Comparison of ENCODE assay signal across 15 cellular contexts in genomic region chr2:84373391-84373790, GRCh38.
DNase-seq lines count a peak whose midpoint lies in the region; ATAC-seq and TF ChIP-seq lines count a peak whose summit lies in the region.
"Had no signal": no experiment of that assay in that cellular context is flagged by ENCODE, and none has a peak within 500 bp of the region (broad histone marks: within the 10 kb centered on the region; RNA-seq: fewer than 3 reads in every experiment).

No MANE protein-coding gene starts in this region.

- peak; percentile 29 for DNase-seq in EL
- peak; percentile 13 for DNase-seq in HT1080 (ENCODE audit: low read depth)
- peak; percentile 14 to 25 for DNase-seq in SJCRH30
- DNase-seq in retinal pigment epithelial cell (ENCODE audit: low read depth), result no peak
- no peak for DNase-seq in mucosa of gallbladder (ENCODE audit: low spot score)
- no peak for DNase-seq in stimulated activated naive CD4-positive, alpha-beta T cell (lab: John Stamatoyannopoulos, UW)
- DNase-seq: CD8-positive, alpha-beta memory T cell; DMS79; H9; NCI-H1417 treated with DMSO at 0.1 percent for 48 hours; NCI-H2081; Right ventricle myocardium superior had no signal

- no peaks in the 10 kb centered on the region for H3K27me3 ChIP-seq in SJCRH30
- H3K27me3 ChIP-seq: BLaER1 treated with 17β-estradiol and CSF1 and Interleukin-3, amounts not matched to agents 10 nM and 100 nM had no signal

- peak; percentile 4 for TF ChIP-seq CTCF in retinal pigment epithelial cell (conservative IDR thresholded peaks at IDR 0.05; ENCODE audit: low read depth, low read length)

- H3K9me3 ChIP-seq in SJCRH30 (replicated peaks), result no peaks in the 10 kb centered on the region
- H3K9me3 ChIP-seq: BLaER1 treated with 17β-estradiol and CSF1 and Interleukin-3, amounts not matched to agents 10 nM and 100 nM had no signal

- no peak for ATAC-seq in HG03457 (IDR thresholded peaks at IDR 0.05; ENCODE audit: unreplicated experiment)

- H3K4me3 ChIP-seq in SJCRH30 (no peak overlapping the region), retinal pigment epithelial cell (ENCODE audit: low read length) (no peak overlapping the region)
- H3K4me3 ChIP-seq: BLaER1 treated with 17β-estradiol and CSF1 and Interleukin-3, amounts not matched to agents 10 nM and 100 nM had no signal

- H3K27ac ChIP-seq in SJCRH30, result no peak overlapping the region
- H3K27ac ChIP-seq: BLaER1 treated with 17β-estradiol and CSF1 and Interleukin-3, amounts not matched to agents 10 nM and 100 nM; KMS-11 had no signal

- no peaks in the 10 kb centered on the region for H3K36me3 ChIP-seq in SJCRH30
- H3K36me3 ChIP-seq: BLaER1 treated with 17β-estradiol and CSF1 and Interleukin-3, amounts not matched to agents 10 nM and 100 nM had no signal

- H3K4me1 ChIP-seq in SJCRH30, result peaks cover 8% of the 10 kb centered on the region; the same call in 1 of the 2 replicates
- H3K4me1 ChIP-seq: BLaER1 treated with 17β-estradiol and CSF1 and Interleukin-3, amounts not matched to agents 10 nM and 100 nM had no signal

Comparison
In these comparisons a context has a peak if more than half of its experiments do, and no peak if none do; other contexts are left out.
1. DNase-seq: peak in EL (single experiment), HT1080 (single experiment) and SJCRH30 (2 of 2); none in retinal pigment epithelial cell (single experiment), mucosa of gallbladder (single experiment) and stimulated activated naive CD4-positive, alpha-beta T cell (0 of 6).